In genomic region chr5:58491216-58491892, GRCh38 we compare ENCODE assay signal across 13 cellular contexts. TPM values are rescaled to one million over a fixed set of nuclear protein-coding genes. Genes with fewer than 3 reads are reported as not detected.
DNase-seq lines count a peak whose midpoint lies in the region; ATAC-seq and TF ChIP-seq lines count a peak whose summit lies in the region.
"Had no signal": no experiment of that assay in that cellular context is flagged by ENCODE, and none has a peak within 500 bp of the region (broad histone marks: within the 10 kb centered on the region; RNA-seq: fewer than 3 reads in every experiment).

TSS of gene GAPT (plus strand) at chr5:58491435. CDS start at chr5:58494537, 3,102 bp downstream.

- no peak for TF ChIP-seq CTCF in HL-60 (IDR thresholded peaks at IDR 0.05; ENCODE audit: insufficient read depth, low read length)
- TF ChIP-seq CTCF in osteocyte (IDR thresholded peaks at IDR 0.05): no peak

- H3K4me1 Mint-ChIP-seq in osteocyte (ENCODE audit: unreplicated experiment): no peaks in the 10 kb centered on the region

- H3K27ac Mint-ChIP-seq in osteocyte (ENCODE audit: unreplicated experiment): no peak within 1 kb of the TSS

- peak within 1 kb of the TSS; percentile 92 for H3K27ac ChIP-seq in HL-60 (replicated peaks)
- H3K27ac ChIP-seq: right lobe of liver, thyroid gland had no signal

- H3K36me3 Mint-ChIP-seq in osteocyte (ENCODE audit: unreplicated experiment): no peaks in the 10 kb centered on the region

- ATAC-seq in GM18502 (IDR thresholded peaks at IDR 0.05; ENCODE audit: poor library complexity, unreplicated experiment): peak; percentile 87
- ATAC-seq in GM21825 (IDR thresholded peaks at IDR 0.05; ENCODE audit: unreplicated experiment): peak; percentile 87
- ATAC-seq: Right ventricle myocardium inferior had no signal

- peak; percentile 52 to 55 for DNase-seq in HL-60 (ENCODE audit: low read depth in 1 of 2, low spot score in 1 of 2)
- DNase-seq in germinal center (ENCODE audit: low spot score): peak; percentile 64
- no peak for DNase-seq in ecto neural progenitor cell (ENCODE audit: low spot score)
- DNase-seq in EL: no peak
- no peak for DNase-seq in activated gamma-delta T cell (lab: John Stamatoyannopoulos, UW)
- no peak for DNase-seq in osteocyte (ENCODE audit: extremely low spot score, unreplicated experiment)
- DNase-seq: Calu3, right lobe of liver, thyroid gland had no signal

- H3K27me3 Mint-ChIP-seq in osteocyte (ENCODE audit: unreplicated experiment): peaks cover 68% of the 10 kb centered on the region

- no peak within 1 kb of the TSS for H3K4me3 Mint-ChIP-seq in osteocyte (ENCODE audit: unreplicated experiment)

- no peaks in the 10 kb centered on the region for H3K9me3 Mint-ChIP-seq in osteocyte (ENCODE audit: unreplicated experiment)

- peak within 1 kb of the TSS; percentile 40 for H3K4me3 ChIP-seq in HL-60 (replicated peaks; ENCODE audit: insufficient read depth, low read length)
- H3K4me3 ChIP-seq: right lobe of liver, thyroid gland had no signal

- H3K27me3 ChIP-seq in HL-60 (ENCODE audit: insufficient read depth, poor library complexity, severe bottlenecking): no peaks in the 10 kb centered on the region
- H3K27me3 ChIP-seq: right lobe of liver, thyroid gland had no signal

RNA-seq across cellular contexts. Expression of gene GAPT, which starts in this region (rescaled TPM):
- not detected in 2 replicates for total RNA-seq in osteocyte
- total RNA-seq: Calu3, HT1080 had no signal

Comparison
In these comparisons a context has a peak if more than half of its experiments do, and no peak if none do; other contexts are left out.
1. DNase-seq: peak in HL-60 (2 of 2) and germinal center (single experiment); none in ecto neural progenitor cell (single experiment), EL (single experiment), activated gamma-delta T cell (single experiment) and osteocyte (single experiment).